9 cellular contexts compared by ENCODE assay signal in genomic region chr3:5226783-5227182, GRCh38. TPM values are rescaled to one million over a fixed set of nuclear protein-coding genes. Genes with fewer than 3 reads are reported as not detected.
DNase-seq lines count a peak whose midpoint lies in the region; ATAC-seq and TF ChIP-seq lines count a peak whose summit lies in the region.
"Had no signal": no experiment of that assay in that cellular context is flagged by ENCODE, and none has a peak within 500 bp of the region (broad histone marks: within the 10 kb centered on the region; RNA-seq: fewer than 3 reads in every experiment).

No MANE protein-coding gene starts in this region.

- no peak overlapping the region for H3K27ac Mint-ChIP-seq in endothelial cell (ENCODE audit: unreplicated experiment)
- H3K27ac Mint-ChIP-seq: activated naive CD8-positive, alpha-beta T cell treated with anti-CD3 and anti-CD28 coated beads, Interleukin-2, amount 10 ng/mL, durations not matched to agents 7 days and 5 days had no signal

- peaks cover 5% of the 10 kb centered on the region for H3K4me1 Mint-ChIP-seq in endothelial cell (ENCODE audit: unreplicated experiment)

- H3K4me1 ChIP-seq in heart right ventricle (peaks cover 0 to 9% (median 4%) of the 10 kb centered on the region in 9 donors), right atrium auricular region (no peaks in the 10 kb centered on the region), thyroid gland (no peaks in the 10 kb centered on the region)

- H3K9me3 ChIP-seq in heart right ventricle (no peaks in the 10 kb centered on the region), right atrium auricular region (no peaks in the 10 kb centered on the region), thyroid gland (no peaks in the 10 kb centered on the region)

- no peak overlapping the region for H3K4me3 ChIP-seq in heart right ventricle
- no peak overlapping the region for H3K4me3 ChIP-seq in right atrium auricular region
- no peak overlapping the region for H3K4me3 ChIP-seq in epithelial cell of proximal tubule (ENCODE audit: low read depth, low read length)
- H3K4me3 ChIP-seq in thyroid gland (replicated peaks in 1 of 3): no peak overlapping the region

- no peak overlapping the region for H3K4me3 Mint-ChIP-seq in endothelial cell (ENCODE audit: unreplicated experiment)
- H3K4me3 Mint-ChIP-seq: activated naive CD8-positive, alpha-beta T cell treated with anti-CD3 and anti-CD28 coated beads, Interleukin-2, amount 10 ng/mL, durations not matched to agents 7 days and 5 days had no signal

- DNase-seq in heart right ventricle (no peak), right atrium auricular region (ENCODE audit: low spot score) (no peak), NCI-H2227 treated with DMSO at 0.1 percent for 48 hours (lab: John Stamatoyannopoulos, UW) (peak; percentile 16), epithelial cell of proximal tubule (ENCODE audit: low read depth) (no peak), thyroid gland (no peak), endothelial cell (ENCODE audit: low spot score) (no peak), GDM1 (lab: John Stamatoyannopoulos, UW) (no peak), Right ventricle myocardium superior (no peak)
- DNase-seq: activated naive CD8-positive, alpha-beta T cell treated with anti-CD3 and anti-CD28 coated beads, Interleukin-2, amount 10 ng/mL, durations not matched to agents 7 days and 5 days had no signal

- H3K27ac ChIP-seq in heart right ventricle: no peak overlapping the region
- no peak overlapping the region for H3K27ac ChIP-seq in right atrium auricular region
- H3K27ac ChIP-seq in thyroid gland: no peak overlapping the region

- no peak for ATAC-seq in heart right ventricle
- ATAC-seq in Right ventricle myocardium superior (ENCODE audit: poor library complexity): no peak

- TF ChIP-seq CTCF in heart right ventricle (IDR thresholded peaks at IDR 0.05): peak in 7 of 9 donors; percentile 35 to 63 (median 45)
- peak in 1 of 2 donors; percentile 62 for TF ChIP-seq CTCF in right atrium auricular region (IDR thresholded peaks at IDR 0.05)
- TF ChIP-seq CTCF in epithelial cell of proximal tubule (conservative IDR thresholded peaks at IDR 0.05; ENCODE audit: low read depth, low read length): peak; percentile 59
- TF ChIP-seq CTCF in thyroid gland (IDR thresholded peaks at IDR 0.05): peak in 5 of 6 experiments; percentile 11 to 68 (median 49)
- TF ChIP-seq CTCF in endothelial cell (IDR thresholded peaks at IDR 0.05; ENCODE audit: unreplicated experiment): no peak

- intact Hi-C loops in heart right ventricle (cut with DNase I): loop anchor here in 2 of 10 donors (5.0 to 10.0 kb wide), 2 partner anchors 1571 to 1578 kb away; no protein-coding TSS in a partner anchor
- intact Hi-C loops in thyroid gland (cut with DNase I): no loop called here
- intact Hi-C loops in Right ventricle myocardium superior (cut with DNase I): no loop called here

- 44 to 54% methylated on average over 6 of the region's 6 CpGs for WGBS in heart right ventricle, 2 donors
- 30% methylated on average over 6 of the region's 6 CpGs for WGBS in thyroid gland, 2 donors

- peaks cover 2% of the 10 kb centered on the region for H3K27me3 Mint-ChIP-seq in endothelial cell (ENCODE audit: unreplicated experiment)
- H3K27me3 Mint-ChIP-seq: activated naive CD8-positive, alpha-beta T cell treated with anti-CD3 and anti-CD28 coated beads, Interleukin-2, amount 10 ng/mL, durations not matched to agents 7 days and 5 days had no signal

- H3K27me3 ChIP-seq in heart right ventricle: peaks cover 0 to 18% (median 0%) of the 10 kb centered on the region in 7 donors
- H3K27me3 ChIP-seq in right atrium auricular region: no peaks in the 10 kb centered on the region
- H3K27me3 ChIP-seq in thyroid gland: no peaks in the 10 kb centered on the region

- no peaks in the 10 kb centered on the region for H3K36me3 Mint-ChIP-seq in endothelial cell (ENCODE audit: low read depth, unreplicated experiment)

- no peak for TF ChIP-seq POLR2A in thyroid gland (IDR thresholded peaks at IDR 0.05)

- no peaks in the 10 kb centered on the region for H3K9me3 Mint-ChIP-seq in endothelial cell (ENCODE audit: unreplicated experiment)
- H3K9me3 Mint-ChIP-seq: activated naive CD8-positive, alpha-beta T cell treated with anti-CD3 and anti-CD28 coated beads, Interleukin-2, amount 10 ng/mL, durations not matched to agents 7 days and 5 days had no signal

- H3K36me3 ChIP-seq in heart right ventricle (peaks cover 0 to 3% (median 0%) of the 10 kb centered on the region in 9 donors), right atrium auricular region (no peaks in the 10 kb centered on the region), thyroid gland (no peaks in the 10 kb centered on the region)

RNA-seq across cellular contexts. Expression of gene EDEM1, which starts 39.3 kb away (rescaled TPM):
- total RNA-seq in heart right ventricle (10 to 100 TPM in 4 of 10 donors, 1 to 10 TPM in 6; 6.7 to 19.0 (median 9.1) TPM), right atrium auricular region (10 to 100 TPM in 1 of 2 donors, 1 to 10 TPM in 1; 8.1 to 11.2 TPM), epithelial cell of proximal tubule (27.1 and 50.6 TPM in 2 replicates), thyroid gland (10 to 100 TPM; 26.1 to 58.4 (median 43.0) TPM), endothelial cell (ENCODE audit: unreplicated experiment) (18.2 TPM), Right ventricle myocardium superior (7.4 TPM)
- polyA plus RNA-seq in heart right ventricle: 1 to 10 TPM; 2.2 to 4.6 TPM
